Comparison of ENCODE assay signal across 8 cellular contexts in genomic region chr11:567629-568258, GRCh38. TPM values are rescaled to one million over a fixed set of nuclear protein-coding genes. Genes with fewer than 3 reads are reported as not detected.
DNase-seq lines count a peak whose midpoint lies in the region; ATAC-seq, FAIRE-seq and TF ChIP-seq lines count a peak whose summit lies in the region.

No MANE protein-coding gene starts in this region.

- H3K4me3 ChIP-seq in AG10803 (ENCODE audit: low read length) (peak overlapping the region; percentile 81), astrocyte (ENCODE audit: insufficient read depth, low read depth, low read length) (peak overlapping the region; percentile 57), upper lobe of left lung (peak overlapping the region; percentile 33 to 79 (median 66))

- peak overlapping the region; percentile 62 for H3K9ac ChIP-seq in astrocyte (ENCODE audit: low read length)

- no peaks in the 10 kb centered on the region for H3K79me2 ChIP-seq in astrocyte (ENCODE audit: insufficient read depth, low read length)

- H2AFZ ChIP-seq in astrocyte (ENCODE audit: low read depth, low read length), result peak overlapping the region; percentile 63

- peak overlapping the region; percentile 87 for H3K4me3 Mint-ChIP-seq in astrocyte (ENCODE audit: unreplicated experiment)

- TF ChIP-seq POLR2A in upper lobe of left lung (IDR thresholded peaks at IDR 0.05), result no peak

- peaks cover 8% of the 10 kb centered on the region for H3K36me3 Mint-ChIP-seq in astrocyte (ENCODE audit: low read depth, unreplicated experiment)

- no peak for FAIRE-seq in astrocyte (lab: Jason Lieb, UNC)

- H3K27me3 Mint-ChIP-seq in astrocyte (ENCODE audit: low read depth, unreplicated experiment), result no peaks in the 10 kb centered on the region

- H3K36me3 ChIP-seq in astrocyte (ENCODE audit: insufficient read depth, low read length) (no peaks in the 10 kb centered on the region), upper lobe of left lung (peaks cover 0 to 12% (median 0%) of the 10 kb centered on the region in 4 donors)

- ATAC-seq in HG02763 (IDR thresholded peaks at IDR 0.05; ENCODE audit: unreplicated experiment), result peak; percentile 1
- ATAC-seq in left colon, result peak; percentile 1
- no peak for ATAC-seq in upper lobe of left lung (ENCODE audit: low FRiP score in 2 of 2)

- H3K27ac ChIP-seq in astrocyte (ENCODE audit: low read depth, low read length), result no peak overlapping the region
- peak overlapping the region; percentile 67 to 88 (median 76) for H3K27ac ChIP-seq in upper lobe of left lung

- peak overlapping the region; percentile 51 for H3K27ac Mint-ChIP-seq in astrocyte (ENCODE audit: unreplicated experiment)

- in situ Hi-C loops in KBM-7 (cut with MboI; ENCODE audit: low pct_unique_long_range_greater_than_20kb, low sequenced_read_pairs), result no loop called here

- intact Hi-C loops in left colon (cut with DNase I, micrococcal nuclease), result no loop called here

- no peak for DNase-seq in AG10803 (ENCODE audit: low read depth)
- DNase-seq in astrocyte (ENCODE audit: low read depth), result no peak
- DNase-seq in left colon, result no peak
- DNase-seq in upper lobe of left lung, result no peak
- DNase-seq in KBM-7, result no peak
- DNase-seq in midbrain (lab: John Stamatoyannopoulos, UW), result no peak
- DNase-seq in cerebellum (ENCODE audit: low spot score), result no peak

- TF ChIP-seq CTCF in AG10803 (conservative IDR thresholded peaks at IDR 0.05; ENCODE audit: low read length), result no peak
- no peak for TF ChIP-seq CTCF in astrocyte (IDR thresholded peaks at IDR 0.05; ENCODE audit: insufficient read depth, low read depth, low read length)
- no peak for TF ChIP-seq CTCF in upper lobe of left lung (IDR thresholded peaks at IDR 0.05)

- no peaks in the 10 kb centered on the region for H4K20me1 ChIP-seq in astrocyte (ENCODE audit: insufficient read depth, low read length)

- 57 to 66% methylated on average over 3 to 13 of the region's 36 CpGs for WGBS in upper lobe of left lung, 2 donors

- no peaks in the 10 kb centered on the region for H3K9me3 Mint-ChIP-seq in astrocyte (ENCODE audit: unreplicated experiment)

- H3K9me3 ChIP-seq in astrocyte (ENCODE audit: insufficient read depth, low read depth, low read length), result no peaks in the 10 kb centered on the region
- H3K9me3 ChIP-seq in upper lobe of left lung, result no peaks in the 10 kb centered on the region

- H3K27me3 ChIP-seq in astrocyte (ENCODE audit: insufficient read depth, low read length), result no peaks in the 10 kb centered on the region
- no peaks in the 10 kb centered on the region for H3K27me3 ChIP-seq in upper lobe of left lung

- no peak for TF ChIP-seq EP300 in upper lobe of left lung (IDR thresholded peaks at IDR 0.05)

- H3K4me1 ChIP-seq in astrocyte (ENCODE audit: insufficient read depth, low read length), result peaks cover 7% of the 10 kb centered on the region
- H3K4me1 ChIP-seq in upper lobe of left lung, result peaks cover 18 to 47% (median 31%) of the 10 kb centered on the region in 4 donors

- peaks cover 3% of the 10 kb centered on the region for H3K4me1 Mint-ChIP-seq in astrocyte (ENCODE audit: low read depth, unreplicated experiment)

- peak overlapping the region; percentile 90 for H3K4me2 ChIP-seq in astrocyte (ENCODE audit: low read length)

RNA-seq across cellular contexts. Expression of gene RASSF7, which starts 7.0 kb away (rescaled TPM):
- total RNA-seq in astrocyte, result 31.1 and 32.3 TPM in 2 replicates
- 100 to 1,000 TPM in 1 of 2 donors, 10 to 100 TPM in 1; 90.9 to 117 TPM for total RNA-seq in left colon
- total RNA-seq in upper lobe of left lung, result 100 to 1,000 TPM in 5 of 6 donors, 10 to 100 TPM in 1; 80.2 to 222 (median 129) TPM
- total RNA-seq in cerebellum, result 10.3 TPM

RNA-seq across cellular contexts. Expression of gene LMNTD2, which starts 7.2 kb away (rescaled TPM):
- 2.5 and 2.8 TPM in 2 replicates for total RNA-seq in astrocyte
- 10 to 100 TPM; 13.6 to 15.3 TPM for total RNA-seq in left colon
- 10 to 100 TPM in 2 of 6 donors, 1 to 10 TPM in 4; 4.6 to 32.5 (median 6.7) TPM for total RNA-seq in upper lobe of left lung
- not detected for total RNA-seq in cerebellum

RNA-seq across cellular contexts. Expression of gene PHRF1, which starts 8.5 kb away (rescaled TPM):
- 38.0 and 38.3 TPM in 2 replicates for total RNA-seq in astrocyte
- 10 to 100 TPM; 31.0 to 33.0 TPM for total RNA-seq in left colon
- total RNA-seq in upper lobe of left lung, result 10 to 100 TPM; 25.7 to 93.2 (median 37.9) TPM
- total RNA-seq in cerebellum, result 25.9 TPM

RNA-seq across cellular contexts. Expression of gene LRRC56, which starts 30.4 kb away (rescaled TPM):
- total RNA-seq in astrocyte (0.82 and 1.8 TPM in 2 replicates), left colon (1 to 10 TPM; 3.7 to 4.7 TPM), upper lobe of left lung (10 to 100 TPM in 1 of 6 donors, 1 to 10 TPM in 5; 3.5 to 11.5 (median 5.8) TPM), cerebellum (1.5 TPM)

RNA-seq across cellular contexts. Expression of gene HRAS, which starts 32.4 kb away (rescaled TPM):
- total RNA-seq in astrocyte (78.5 and 84.2 TPM in 2 replicates), left colon (10 to 100 TPM; 42.3 to 58.1 TPM), upper lobe of left lung (10 to 100 TPM; 45.5 to 85.0 (median 59.9) TPM), cerebellum (16.2 TPM)

Comparison
In these comparisons a context has a peak if more than half of its experiments do, and no peak if none do; other contexts are left out.
1. ATAC-seq: peak in HG02763 (single experiment) and left colon (single experiment); none in upper lobe of left lung (0 of 2).
2. Peak in every context shown above with its lines, with median percentiles within 50 percentile points of each other: H3K4me3 ChIP-seq.